9 cellular contexts compared by ENCODE assay signal in the genomic region with DNA sequence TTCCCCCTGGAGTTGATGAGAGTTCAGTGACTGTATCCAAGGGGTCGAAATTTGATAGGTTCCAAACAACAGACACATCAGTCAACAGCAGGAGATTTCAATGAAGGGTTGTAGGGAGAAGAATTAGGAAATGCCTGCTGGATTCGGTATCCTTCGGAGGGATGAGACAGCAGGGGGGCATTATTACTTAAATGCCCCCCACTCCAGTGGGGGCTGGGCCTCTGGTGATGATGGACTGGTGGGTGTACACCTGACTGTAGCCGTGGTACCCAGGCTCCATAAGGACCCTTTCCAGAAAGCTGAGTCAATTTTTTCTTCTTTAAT. TPM values are rescaled to one million over a fixed set of nuclear protein-coding genes. Genes with fewer than 3 reads are reported as not detected.
A peak's percentile ranks its signal among the peaks of the same experiment; 100 is the strongest.
DNase-seq lines count a peak whose midpoint lies in the region; ATAC-seq and TF ChIP-seq lines count a peak whose summit lies in the region.
"Had no signal": no experiment of that assay in that cellular context is flagged by ENCODE, and none has a peak within 500 bp of the region (broad histone marks: within the 10 kb centered on the region; RNA-seq: fewer than 3 reads in every experiment).

No MANE protein-coding gene starts in this region.

- peaks cover 36% of the 10 kb centered on the region for H3K36me3 Mint-ChIP-seq in dendritic cell treated with granulocyte-macrophage colony-stimulating factor and Interleukin-4, amounts not matched to agents 40 ng/mL and 50 ng/mL, for 4 days (ENCODE audit: low read depth)
- no peaks in the 10 kb centered on the region for H3K36me3 Mint-ChIP-seq in natural killer cell treated with Interleukin-12 subunit alpha and Interleukin-12 subunit beta and Interleukin-15 and Interleukin-18, amount 100 ng/mL, for 72 hours

- H3K27ac Mint-ChIP-seq in dendritic cell treated with granulocyte-macrophage colony-stimulating factor and Interleukin-4, amounts not matched to agents 40 ng/mL and 50 ng/mL, for 4 days: peak overlapping the region; percentile 97
- peak overlapping the region; percentile 98 to 99 for H3K27ac Mint-ChIP-seq in natural killer cell treated with Interleukin-12 subunit alpha and Interleukin-12 subunit beta and Interleukin-15 and Interleukin-18, amount 100 ng/mL, for 72 hours

- DNase-seq in AG10803 (ENCODE audit: low read depth): peak; percentile 47
- DNase-seq in NCI-H146 (lab: John Stamatoyannopoulos, UW): peak; percentile 47
- DNase-seq in natural killer cell treated with Interleukin-12 subunit alpha and Interleukin-12 subunit beta and Interleukin-15 and Interleukin-18, amount 100 ng/mL, for 72 hours (ENCODE audit: low spot score): no peak
- DNase-seq in COR-L47 (lab: John Stamatoyannopoulos, UW): no peak
- DNase-seq in sciatic nerve (ENCODE audit: low spot score): no peak
- DNase-seq in ureter (ENCODE audit: low spot score): no peak
- DNase-seq: activated CD4-positive, alpha-beta T cell treated with anti-CD3 and anti-CD28 coated beads for 1 hour had no signal

- no peak overlapping the region for H3K4me3 Mint-ChIP-seq in dendritic cell treated with granulocyte-macrophage colony-stimulating factor and Interleukin-4, amounts not matched to agents 40 ng/mL and 50 ng/mL, for 4 days
- H3K4me3 Mint-ChIP-seq in natural killer cell treated with Interleukin-12 subunit alpha and Interleukin-12 subunit beta and Interleukin-15 and Interleukin-18, amount 100 ng/mL, for 72 hours: peak overlapping the region; percentile 38

- H3K4me1 Mint-ChIP-seq in dendritic cell treated with granulocyte-macrophage colony-stimulating factor and Interleukin-4, amounts not matched to agents 40 ng/mL and 50 ng/mL, for 4 days (ENCODE audit: low read depth): peaks cover 63% of the 10 kb centered on the region
- peaks cover 45 to 54% of the 10 kb centered on the region in 2 donors for H3K4me1 Mint-ChIP-seq in natural killer cell treated with Interleukin-12 subunit alpha and Interleukin-12 subunit beta and Interleukin-15 and Interleukin-18, amount 100 ng/mL, for 72 hours (ENCODE audit: low read depth in 2 of 2)

- intact Hi-C loops in dendritic cell treated with granulocyte-macrophage colony-stimulating factor and Interleukin-4, amounts not matched to agents 40 ng/mL and 50 ng/mL, for 4 days (cut with micrococcal nuclease): no loop called here
- intact Hi-C loops in sciatic nerve (cut with DNase I): loop anchor here (5.0 kb wide), 1 partner anchor 47 kb away; no protein-coding TSS in a partner anchor

- TF ChIP-seq CTCF in AG10803 (conservative IDR thresholded peaks at IDR 0.05; ENCODE audit: low read length): no peak

- no peak overlapping the region; the same call in 1 of the 2 replicates for H3K4me3 ChIP-seq in AG10803 (ENCODE audit: low read length)

- ATAC-seq in natural killer cell treated with Interleukin-12 subunit alpha and Interleukin-12 subunit beta and Interleukin-15 and Interleukin-18, amount 100 ng/mL, for 72 hours: no peak
- no peak for ATAC-seq in sciatic nerve
- ATAC-seq in GM19351 (IDR thresholded peaks at IDR 0.05; ENCODE audit: unreplicated experiment): no peak

- no peaks in the 10 kb centered on the region for H3K27me3 Mint-ChIP-seq in dendritic cell treated with granulocyte-macrophage colony-stimulating factor and Interleukin-4, amounts not matched to agents 40 ng/mL and 50 ng/mL, for 4 days
- H3K27me3 Mint-ChIP-seq in natural killer cell treated with Interleukin-12 subunit alpha and Interleukin-12 subunit beta and Interleukin-15 and Interleukin-18, amount 100 ng/mL, for 72 hours: no peaks in the 10 kb centered on the region

- no peaks in the 10 kb centered on the region for H3K9me3 Mint-ChIP-seq in dendritic cell treated with granulocyte-macrophage colony-stimulating factor and Interleukin-4, amounts not matched to agents 40 ng/mL and 50 ng/mL, for 4 days
- no peaks in the 10 kb centered on the region for H3K9me3 Mint-ChIP-seq in natural killer cell treated with Interleukin-12 subunit alpha and Interleukin-12 subunit beta and Interleukin-15 and Interleukin-18, amount 100 ng/mL, for 72 hours

RNA-seq across cellular contexts. Expression of gene ZMYND8, which starts 41.2 kb away (rescaled TPM):
- 10 to 100 TPM; 42.1 to 65.7 TPM for total RNA-seq in natural killer cell treated with Interleukin-12 subunit alpha and Interleukin-12 subunit beta and Interleukin-15 and Interleukin-18, amount 100 ng/mL, for 72 hours
- 49.3 TPM for total RNA-seq in sciatic nerve
- 113 TPM for total RNA-seq in ureter

Comparison
In these comparisons a context has a peak if more than half of its experiments do, and no peak if none do; other contexts are left out.
1. DNase-seq: peak in AG10803 (single experiment) and NCI-H146 (single experiment); none in natural killer cell treated with Interleukin-12 subunit alpha and Interleukin-12 subunit beta and Interleukin-15 and Interleukin-18, amount 100 ng/mL, for 72 hours (single experiment), COR-L47 (single experiment), sciatic nerve (single experiment) and ureter (single experiment).